8 cellular contexts compared by ENCODE assay signal in the genomic region with DNA sequence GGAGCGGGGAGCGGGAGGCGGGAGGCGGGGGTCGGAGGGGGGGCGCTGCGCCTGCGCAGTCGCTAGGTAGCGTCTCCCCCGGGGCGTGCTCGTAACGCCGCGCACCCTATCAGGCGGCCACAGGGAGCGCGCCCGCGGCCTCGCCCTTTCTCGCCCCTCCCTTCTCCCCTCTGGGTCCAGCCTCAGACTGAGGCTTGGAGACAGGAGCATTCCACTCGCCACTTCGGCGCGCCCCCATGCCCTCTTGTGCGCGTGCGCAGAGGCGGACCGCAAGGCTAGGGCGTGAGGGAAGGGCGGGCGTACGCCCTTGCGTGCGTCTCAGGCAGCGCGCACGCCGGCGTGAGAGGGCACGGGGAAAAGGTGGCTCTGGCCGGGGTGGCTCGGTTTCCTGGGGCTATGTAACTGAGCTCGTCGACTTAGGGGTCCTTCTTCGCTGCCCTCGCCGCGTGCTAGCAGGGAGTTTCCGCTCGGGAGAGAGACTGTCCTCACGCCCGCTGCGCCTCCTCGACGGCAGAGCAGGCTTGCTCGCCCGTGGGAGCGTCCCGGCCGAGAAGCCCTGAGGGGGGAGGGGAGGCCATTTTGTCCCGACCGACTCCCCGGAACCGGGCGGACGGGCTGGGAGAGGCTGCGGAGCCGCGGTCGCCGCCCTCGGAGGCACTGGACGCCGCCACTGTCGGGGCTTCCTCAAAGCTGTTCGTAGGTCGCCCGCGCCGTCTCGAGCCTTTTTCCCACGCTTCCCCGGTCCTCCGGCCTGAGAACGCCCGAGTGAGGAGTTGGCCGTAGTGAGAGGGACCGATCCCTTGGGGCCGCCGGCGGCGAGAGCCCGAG. TPM values are rescaled to one million over a fixed set of nuclear protein-coding genes. Genes with fewer than 3 reads are reported as not detected.
A peak's percentile ranks its signal among the peaks of the same experiment; 100 is the strongest.
DNase-seq lines count a peak whose midpoint lies in the region; ATAC-seq, FAIRE-seq and TF ChIP-seq lines count a peak whose summit lies in the region.

A gene (plus strand): TSS at position 316 of the 828 bp plus-strand sequence. CDS start 525 bp downstream, outside the sequence.

- H3K4me3 ChIP-seq in adrenal gland: peak within 1 kb of the TSS; percentile 51 to 79 (median 72)
- peak within 1 kb of the TSS; percentile 63 to 96 (median 88) for H3K4me3 ChIP-seq in heart left ventricle
- peak within 1 kb of the TSS; percentile 98 for H3K4me3 ChIP-seq in upper lobe of right lung

- H3K27ac ChIP-seq in adrenal gland (peak within 1 kb of the TSS; percentile 90 to 97 (median 96)), heart left ventricle (peak within 1 kb of the TSS; percentile 88 to 99 (median 96)), upper lobe of right lung (peak within 1 kb of the TSS; percentile 95)

- H3K36me3 ChIP-seq in adrenal gland (replicated peaks in 1 of 2) (peaks cover 0 to 9% of the 10 kb centered on the region in 2 donors), heart left ventricle (peaks cover 0 to 17% (median 0%) of the 10 kb centered on the region in 9 donors), upper lobe of right lung (peaks cover 8% of the 10 kb centered on the region)

- ATAC-seq in HG02852 (IDR thresholded peaks at IDR 0.05; ENCODE audit: unreplicated experiment): peak; percentile 79
- ATAC-seq in heart left ventricle: peak; percentile 96 to 97 (median 96)
- peak; percentile 97 for ATAC-seq in upper lobe of right lung

- TF ChIP-seq POLR2A in GM12892 (IDR thresholded peaks at IDR 0.05; ENCODE audit: low read depth, low read length): peak; percentile 94
- TF ChIP-seq POLR2A in adrenal gland (IDR thresholded peaks at IDR 0.05): peak; percentile 98 to 100
- TF ChIP-seq POLR2A in heart left ventricle (IDR thresholded peaks at IDR 0.05): peak; percentile 63 to 91

- peak in 3 of 6 experiments; percentile 7 to 22 (median 19) for TF ChIP-seq CTCF in adrenal gland (IDR thresholded peaks at IDR 0.05)
- TF ChIP-seq CTCF in heart left ventricle (IDR thresholded peaks at IDR 0.05): peak in 4 of 12 donors; percentile 23 to 37 (median 30)
- peak; percentile 23 for TF ChIP-seq CTCF in upper lobe of right lung (IDR thresholded peaks at IDR 0.05)

- H3K9me3 ChIP-seq in adrenal gland (replicated peaks in 1 of 3): no peaks in the 10 kb centered on the region
- H3K9me3 ChIP-seq in heart left ventricle: no peaks in the 10 kb centered on the region
- no peaks in the 10 kb centered on the region for H3K9me3 ChIP-seq in upper lobe of right lung

- H3K27me3 ChIP-seq in adrenal gland (no peaks in the 10 kb centered on the region), heart left ventricle (no peaks in the 10 kb centered on the region), upper lobe of right lung (no peaks in the 10 kb centered on the region)

- DNase-seq in GM12892 (ENCODE audit: insufficient read length) (peak; percentile 94), NCI-H146 (lab: John Stamatoyannopoulos, UW) (peak; percentile 99), T-helper 1 cell (peak; percentile 97 to 100 (median 98)), adrenal gland (peak; percentile 99 to 100 (median 99)), heart left ventricle (peak; percentile 99 to 100 (median 99)), posterior vena cava (ENCODE audit: low spot score) (peak; percentile 100), upper lobe of right lung (peak; percentile 100)

- intact Hi-C loops in adrenal gland (cut with DNase I) (no loop called here), heart left ventricle (cut with DNase I) (no loop called here), posterior vena cava (cut with DNase I) (no loop called here), upper lobe of right lung (cut with DNase I) (no loop called here)

- H3K4me1 ChIP-seq in adrenal gland (replicated peaks in 1 of 2): peaks cover 11 to 34% of the 10 kb centered on the region in 2 donors
- H3K4me1 ChIP-seq in heart left ventricle: peaks cover 0 to 44% (median 29%) of the 10 kb centered on the region in 12 donors
- peaks cover 30% of the 10 kb centered on the region for H3K4me1 ChIP-seq in upper lobe of right lung

- 0 to 1% (median 0%) methylated on average over 16 to 96 of the region's 97 CpGs for WGBS in adrenal gland, 4 donors
- 0 to 1% (median 0%) methylated on average over 11 to 96 of the region's 97 CpGs for WGBS in heart left ventricle, 4 donors

- peak; percentile 100 for FAIRE-seq in GM12892 (lab: Jason Lieb, UNC)

RNA-seq across cellular contexts. Expression of the gene that starts here (rescaled TPM):
- polyA plus RNA-seq in GM12892 (2012; ENCODE audit: missing spikeins): 68.0 TPM
- total RNA-seq in adrenal gland (100 to 1,000 TPM in 7 of 8 donors, 10 to 100 TPM in 1; 96.3 to 258 (median 155) TPM), heart left ventricle (100 to 1,000 TPM in 4 of 9 donors, 10 to 100 TPM in 5; 71.7 to 121 (median 99.7) TPM), posterior vena cava (10 to 100 TPM; 86.1 to 94.6 TPM), upper lobe of right lung (111 TPM)
- polyA plus RNA-seq in adrenal gland (100 to 1,000 TPM in 1 of 3 donors, 10 to 100 TPM in 2; 31.8 to 369 (median 36.5) TPM), heart left ventricle (10 to 100 TPM; 33.1 to 88.2 TPM)

Comparison
In these comparisons a context has a peak if more than half of its experiments do, and no peak if none do; other contexts are left out.
1. Peak in every context shown above with its lines: DNase-seq, ATAC-seq, H3K4me3 ChIP-seq and H3K27ac ChIP-seq.